Comparison of ENCODE assay signal across 13 cellular contexts in the genomic region with DNA sequence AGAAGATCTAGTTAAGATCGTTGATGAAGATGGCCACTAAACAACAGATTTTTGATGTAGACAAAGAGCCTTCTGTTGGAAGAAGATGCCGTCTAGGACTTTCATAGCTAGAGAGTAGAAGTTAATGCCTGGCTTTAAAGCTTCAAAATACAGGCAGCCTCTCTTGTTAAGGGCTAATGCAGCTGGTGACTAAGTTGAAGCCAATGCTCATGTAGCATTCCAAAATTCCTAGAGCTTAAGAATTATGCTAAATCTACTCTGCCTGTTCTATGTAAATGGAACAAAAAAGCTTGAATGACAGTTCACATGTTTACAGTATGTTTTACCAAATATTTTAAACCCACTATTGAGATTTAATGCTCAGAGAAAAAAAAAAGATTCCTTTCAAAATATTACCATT.
DNase-seq lines count a peak whose midpoint lies in the region; ATAC-seq, FAIRE-seq and TF ChIP-seq lines count a peak whose summit lies in the region.
"Had no signal": no experiment of that assay in that cellular context is flagged by ENCODE, and none has a peak within 500 bp of the region (broad histone marks: within the 10 kb centered on the region; RNA-seq: fewer than 3 reads in every experiment).

No MANE protein-coding gene starts in this region.

- H3K27ac ChIP-seq in H1 (ENCODE audit: low read depth, low read length) = no peak overlapping the region
- H3K27ac ChIP-seq: BLaER1 treated with 17β-estradiol and CSF1 and Interleukin-3, amounts not matched to agents 10 nM and 100 nM had no signal

- H2AK5ac ChIP-seq in H1 (ENCODE audit: low read depth, low read length) = no peak overlapping the region

- no peak overlapping the region for H2BK20ac ChIP-seq in H1 (ENCODE audit: low read length)

- TF ChIP-seq RAD21 in H1 (IDR thresholded peaks at IDR 0.05 in 1 of 2, conservative IDR thresholded peaks at IDR 0.05 in 1 of 2; ENCODE audit: low read depth in 2 of 2, low read length in 2 of 2) = no peak

- H3K9me3 ChIP-seq in adipocyte (ENCODE audit: control insufficient read depth, low read length) (no peaks in the 10 kb centered on the region), H1 (ENCODE audit: insufficient read depth in 2 of 2, low read depth in 1 of 2, low read length in 1 of 2) (no peaks in the 10 kb centered on the region)
- H3K9me3 ChIP-seq: BLaER1 treated with 17β-estradiol and CSF1 and Interleukin-3, amounts not matched to agents 10 nM and 100 nM had no signal

- H3K4me3 ChIP-seq in adipocyte (ENCODE audit: low read length) = no peak overlapping the region
- H3K4me3 ChIP-seq in H1 (ENCODE audit: extremely low read depth in 1 of 4, insufficient read depth in 2 of 4, low read depth in 3 of 4, low read length in 4 of 4) = no peak overlapping the region
- H3K4me3 ChIP-seq in retinal pigment epithelial cell (ENCODE audit: low read length) = no peak overlapping the region
- H3K4me3 ChIP-seq: BLaER1 treated with 17β-estradiol and CSF1 and Interleukin-3, amounts not matched to agents 10 nM and 100 nM had no signal

- no peaks in the 10 kb centered on the region for H4K20me1 ChIP-seq in H1 (replicated peaks in 1 of 2; ENCODE audit: control insufficient read depth in 1 of 2, insufficient read depth in 2 of 2, low read length in 2 of 2)
- H4K20me1 ChIP-seq: BLaER1 treated with 17β-estradiol and CSF1 and Interleukin-3, amounts not matched to agents 10 nM and 100 nM had no signal

- ATAC-seq in GM21367 (IDR thresholded peaks at IDR 0.05; ENCODE audit: unreplicated experiment) (no peak), GM21529 (IDR thresholded peaks at IDR 0.05; ENCODE audit: unreplicated experiment) (no peak), HG03139 (IDR thresholded peaks at IDR 0.05; ENCODE audit: unreplicated experiment) (no peak)
- ATAC-seq: CD8-positive, alpha-beta T cell; HCT116 had no signal

- H3K23me2 ChIP-seq in H1 (ENCODE audit: low read depth, low read length) = no peaks in the 10 kb centered on the region

- H3K27me3 ChIP-seq in adipocyte (replicated peaks; ENCODE audit: control insufficient read depth, insufficient read depth, low read length) = no peaks in the 10 kb centered on the region
- H3K27me3 ChIP-seq in H1 (replicated peaks in 1 of 4; ENCODE audit: control insufficient read depth in 3 of 4, extremely low read depth in 1 of 4, insufficient read depth in 3 of 4, low read length in 3 of 4) = no peaks in the 10 kb centered on the region
- H3K27me3 ChIP-seq: BLaER1 treated with 17β-estradiol and CSF1 and Interleukin-3, amounts not matched to agents 10 nM and 100 nM had no signal

- WGBS in H1 (ENCODE audit: extremely low coverage in 1 of 2, insufficient coverage in 1 of 2, insufficient read length in 1 of 2, insufficient replicate concordance in 2 of 2, low coverage in 1 of 2, low lambda C conversion rate in 2 of 2, missing lambda C conversion rate in 1 of 2), 2 experiments = 88% methylated on average over 2 of the region's 2 CpGs; no CpG with 5 or more reads in 1 of the 2 experiments

- CTCF ChIA-PET in H1 (lab: Charles Lee; ENCODE audit: partially characterized antibody) = interaction anchor here (0.6 kb wide), 1 partner anchor 9 kb away, joined by 3 read pairs; no protein-coding TSS in a partner anchor

- no peak overlapping the region for H3K4me2 ChIP-seq in H1 (ENCODE audit: insufficient read depth in 1 of 2, low read depth in 2 of 2, low read length in 2 of 2)
- H3K4me2 ChIP-seq: BLaER1 treated with 17β-estradiol and CSF1 and Interleukin-3, amounts not matched to agents 10 nM and 100 nM had no signal

- H3K4me1 ChIP-seq in adipocyte (ENCODE audit: control insufficient read depth, insufficient read depth, low read length) (no peaks in the 10 kb centered on the region), H1 (replicated peaks in 1 of 4; ENCODE audit: control insufficient read depth in 3 of 4, insufficient read depth in 4 of 4, low read length in 3 of 4) (no peaks in the 10 kb centered on the region)
- H3K4me1 ChIP-seq: BLaER1 treated with 17β-estradiol and CSF1 and Interleukin-3, amounts not matched to agents 10 nM and 100 nM had no signal

- no peak overlapping the region for H3K23ac ChIP-seq in H1 (ENCODE audit: insufficient read length)

- no peak for TF ChIP-seq POLR2A in H1 (IDR thresholded peaks at IDR 0.05; ENCODE audit: control extremely low read depth in 1 of 2, low read depth in 2 of 2, low read length in 2 of 2)

- no peaks in the 10 kb centered on the region for H3K36me3 ChIP-seq in adipocyte (ENCODE audit: control insufficient read depth, insufficient read depth, low read length, severe bottlenecking)
- no peaks in the 10 kb centered on the region for H3K36me3 ChIP-seq in H1 (ENCODE audit: control insufficient read depth in 2 of 4, insufficient read depth in 4 of 4, low read length in 3 of 4)
- H3K36me3 ChIP-seq: BLaER1 treated with 17β-estradiol and CSF1 and Interleukin-3, amounts not matched to agents 10 nM and 100 nM had no signal

- H3K56ac ChIP-seq in H1 (replicated peaks; ENCODE audit: insufficient read length, low read depth, low read length) = no peak overlapping the region

- H3K4ac ChIP-seq in H1 (replicated peaks; ENCODE audit: insufficient read length, low read depth, low read length) = no peak overlapping the region

- TF ChIP-seq EP300 in H1 (IDR thresholded peaks at IDR 0.05; ENCODE audit: borderline replicate concordance in 1 of 2, low read depth in 2 of 2, low read length in 2 of 2) = no peak

- H2AFZ ChIP-seq in H1 (ENCODE audit: low read length) = peak overlapping the region; percentile 90

- H4K8ac ChIP-seq in H1 (ENCODE audit: extremely low read depth, insufficient read depth, low read length) = no peak overlapping the region

- no peak overlapping the region for H2BK15ac ChIP-seq in H1 (ENCODE audit: low read length)

- no peak overlapping the region for H3K9ac ChIP-seq in adipocyte (ENCODE audit: low read length)
- no peak overlapping the region for H3K9ac ChIP-seq in H1 (replicated peaks in 1 of 4; ENCODE audit: extremely low read depth in 1 of 4, low read depth in 3 of 4, low read length in 3 of 4)
- H3K9ac ChIP-seq: BLaER1 treated with 17β-estradiol and CSF1 and Interleukin-3, amounts not matched to agents 10 nM and 100 nM had no signal

- H3K79me2 ChIP-seq in H1 (ENCODE audit: control insufficient read depth in 1 of 2, insufficient read depth in 2 of 2, low read length in 2 of 2) = no peaks in the 10 kb centered on the region

- H2BK5ac ChIP-seq in H1 (ENCODE audit: low read depth, low read length) = no peak overlapping the region

- peak; percentile 42 for DNase-seq in adipocyte (ENCODE audit: low read depth)
- no peak for DNase-seq in H1 (ENCODE audit: low read depth in 1 of 2, low spot score in 2 of 2)
- DNase-seq in retinal pigment epithelial cell (ENCODE audit: low read depth) = peak; percentile 87
- DNase-seq: Calu3; CD8-positive, alpha-beta T cell; DMS79 treated with DMSO at 0.1 percent for 48 hours; GF-D8; H7 had no signal

- no peak for TF ChIP-seq CTCF in H1 (IDR thresholded peaks at IDR 0.05; ENCODE audit: control extremely low read depth in 1 of 3, insufficient read depth in 1 of 3, low read depth in 1 of 3, low read length in 3 of 3)
- no peak for TF ChIP-seq CTCF in retinal pigment epithelial cell (conservative IDR thresholded peaks at IDR 0.05; ENCODE audit: low read depth, low read length)

- no peak overlapping the region for H4K5ac ChIP-seq in H1 (ENCODE audit: insufficient read length, low read depth, low read length)

- no peak overlapping the region for H4K91ac ChIP-seq in H1 (replicated peaks; ENCODE audit: insufficient read length, low read length)

- POLR2A ChIA-PET in H1 (lab: Charles Lee; ENCODE audit: partially characterized antibody) = no interaction called here

- no peak overlapping the region for H2BK12ac ChIP-seq in H1 (ENCODE audit: low read depth, low read length)

- H3K14ac ChIP-seq in H1 (ENCODE audit: insufficient read length) = no peak overlapping the region

- no peaks in the 10 kb centered on the region for H3K79me1 ChIP-seq in H1 (ENCODE audit: low read depth, low read length)

- FAIRE-seq in H1 (lab: Jason Lieb, UNC) = peak; percentile 42

- H2BK120ac ChIP-seq in H1 (replicated peaks; ENCODE audit: low read depth, low read length) = no peak overlapping the region

- H3K18ac ChIP-seq in H1 (ENCODE audit: extremely low read depth, low read length) = no peak overlapping the region

TF ChIP-seq in H1, 55 proteins besides CTCF, POLR2A, EP300 and RAD21 (continues in another document):
- TF ChIP-seq NANOG (IDR thresholded peaks at IDR 0.05; ENCODE audit: insufficient read depth, low read depth, low read length, poor library complexity, severe bottlenecking) = no peak
- TF ChIP-seq, protein P1, sequence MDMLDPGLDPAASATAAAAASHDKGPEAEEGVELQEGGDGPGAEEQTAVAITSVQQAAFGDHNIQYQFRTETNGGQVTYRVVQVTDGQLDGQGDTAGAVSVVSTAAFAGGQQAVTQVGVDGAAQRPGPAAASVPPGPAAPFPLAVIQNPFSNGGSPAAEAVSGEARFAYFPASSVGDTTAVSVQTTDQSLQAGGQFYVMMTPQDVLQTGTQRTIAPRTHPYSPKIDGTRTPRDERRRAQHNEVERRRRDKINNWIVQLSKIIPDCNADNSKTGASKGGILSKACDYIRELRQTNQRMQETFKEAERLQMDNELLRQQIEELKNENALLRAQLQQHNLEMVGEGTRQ (IDR thresholded peaks at IDR 0.05; ENCODE audit: low read length) = no peak
- TF ChIP-seq KDM1A (IDR thresholded peaks at IDR 0.05; ENCODE audit: borderline replicate concordance, low read length) = no peak
- no peak for TF ChIP-seq EZH2 (IDR thresholded peaks at IDR 0.05; ENCODE audit: low read depth, low read length, severe bottlenecking)
- no peak for TF ChIP-seq HDAC2 (IDR thresholded peaks at IDR 0.05; ENCODE audit: borderline replicate concordance in 1 of 2, low read depth in 2 of 2, low read length in 2 of 2)
- TF ChIP-seq HDAC6 (IDR thresholded peaks at IDR 0.05; ENCODE audit: low read depth, low read length) = no peak
- no peak for TF ChIP-seq SP4 (IDR thresholded peaks at IDR 0.05; ENCODE audit: low read length)
- TF ChIP-seq, protein P2, sequence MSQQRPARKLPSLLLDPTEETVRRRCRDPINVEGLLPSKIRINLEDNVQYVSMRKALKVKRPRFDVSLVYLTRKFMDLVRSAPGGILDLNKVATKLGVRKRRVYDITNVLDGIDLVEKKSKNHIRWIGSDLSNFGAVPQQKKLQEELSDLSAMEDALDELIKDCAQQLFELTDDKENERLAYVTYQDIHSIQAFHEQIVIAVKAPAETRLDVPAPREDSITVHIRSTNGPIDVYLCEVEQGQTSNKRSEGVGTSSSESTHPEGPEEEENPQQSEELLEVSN (IDR thresholded peaks at IDR 0.05) = no peak
- no peak for TF ChIP-seq CBX5 (IDR thresholded peaks at IDR 0.05; ENCODE audit: low read depth, low read length)
- TF ChIP-seq SIX5 (IDR thresholded peaks at IDR 0.05; ENCODE audit: low read depth, low read length) = no peak
- no peak for TF ChIP-seq SAP30 (IDR thresholded peaks at IDR 0.05; ENCODE audit: insufficient read depth, insufficient replicate concordance, low read length)
- no peak for TF ChIP-seq GABPA (IDR thresholded peaks at IDR 0.05; ENCODE audit: borderline replicate concordance, insufficient read depth, low read length)
- no peak for TF ChIP-seq BCL11A (IDR thresholded peaks at IDR 0.05; ENCODE audit: low read depth in 2 of 2, low read length in 2 of 2)

Comparison
In these comparisons a context has a peak if more than half of its experiments do, and no peak if none do; other contexts are left out.
1. DNase-seq: peak in adipocyte (single experiment) and retinal pigment epithelial cell (single experiment); none in H1 (0 of 2).